ENCODE assay signal across 15 cellular contexts in genomic region chr14:72812292-72812851, GRCh38.
DNase-seq lines count a peak whose midpoint lies in the region; ATAC-seq and TF ChIP-seq lines count a peak whose summit lies in the region.
"Had no signal": no experiment of that assay in that cellular context is flagged by ENCODE, and none has a peak within 500 bp of the region (broad histone marks: within the 10 kb centered on the region; RNA-seq: fewer than 3 reads in every experiment).

No MANE protein-coding gene starts in this region.

- H3K4me1 ChIP-seq in aorta (ENCODE audit: control insufficient read depth in 1 of 2, insufficient read depth in 2 of 2, low read length in 2 of 2), result no peaks in the 10 kb centered on the region
- H3K4me1 ChIP-seq: A549 had no signal

- no peak overlapping the region for H3K27ac Mint-ChIP-seq in natural killer cell treated with Interleukin-12 subunit alpha and Interleukin-12 subunit beta and Interleukin-15 and Interleukin-18, amount 100 ng/mL, for 72 hours
- H3K27ac Mint-ChIP-seq in natural killer cell (no peak overlapping the region), Calu3 (ENCODE audit: unreplicated experiment) (no peak overlapping the region)
- no peak overlapping the region for H3K27ac Mint-ChIP-seq in stimulated activated effector memory CD8-positive, alpha-beta T cell treated with anti-CD3 and anti-CD28 coated beads, Interleukin-12 subunit alpha, Interleukin-12 subunit beta, amount 100 ng/mL, for 72 hours
- H3K27ac Mint-ChIP-seq: activated CD8-positive, alpha-beta memory T cell treated with anti-CD3 and anti-CD28 coated beads, Interleukin-2, amount 10 ng/mL, durations not matched to agents 7 days and 5 days had no signal

- 3 to 8% methylated on average over 17 of the region's 17 CpGs for whole genome bisulfite sequencing in aorta, 2 donors

- no peak overlapping the region for H3K4me3 Mint-ChIP-seq in natural killer cell treated with Interleukin-12 subunit alpha and Interleukin-12 subunit beta and Interleukin-15 and Interleukin-18, amount 100 ng/mL, for 72 hours
- H3K4me3 Mint-ChIP-seq in natural killer cell (no peak overlapping the region), Calu3 (ENCODE audit: low read depth, unreplicated experiment) (no peak overlapping the region)
- no peak overlapping the region for H3K4me3 Mint-ChIP-seq in stimulated activated effector memory CD8-positive, alpha-beta T cell treated with anti-CD3 and anti-CD28 coated beads, Interleukin-12 subunit alpha, Interleukin-12 subunit beta, amount 100 ng/mL, for 72 hours
- H3K4me3 Mint-ChIP-seq: activated CD8-positive, alpha-beta memory T cell treated with anti-CD3 and anti-CD28 coated beads, Interleukin-2, amount 10 ng/mL, durations not matched to agents 7 days and 5 days had no signal

- peak overlapping the region; percentile 20 to 93 for H3K27ac ChIP-seq in aorta (ENCODE audit: low read depth in 1 of 2, low read length in 2 of 2)
- H3K27ac ChIP-seq: A549 had no signal

- H3K27me3 Mint-ChIP-seq in natural killer cell treated with Interleukin-12 subunit alpha and Interleukin-12 subunit beta and Interleukin-15 and Interleukin-18, amount 100 ng/mL, for 72 hours, result peaks cover 0 to 3% of the 10 kb centered on the region in 2 donors
- H3K27me3 Mint-ChIP-seq in natural killer cell (ENCODE audit: low read depth in 2 of 2) (peaks cover 0 to 6% of the 10 kb centered on the region in 2 donors), Calu3 (ENCODE audit: unreplicated experiment) (no peaks in the 10 kb centered on the region)

- CTCF ChIA-PET in Calu3 (lab: Charles Lee), result no interaction called here

- no peak for TF ChIP-seq CTCF in natural killer cell (IDR thresholded peaks at IDR 0.05)
- TF ChIP-seq CTCF in Calu3 (IDR thresholded peaks at IDR 0.05; ENCODE audit: unreplicated experiment), result no peak

- no TSS peak for BruUV-seq in Calu3 (replicated peaks; lab: Mats Ljungman, UMichigan)

- no peaks in the 10 kb centered on the region for H3K36me3 ChIP-seq in aorta (ENCODE audit: control insufficient read depth in 1 of 2, insufficient read depth in 2 of 2, low read length in 1 of 2)

- peak; percentile 49 for DNase-seq in natural killer cell treated with Interleukin-12 subunit alpha and Interleukin-12 subunit beta and Interleukin-15 and Interleukin-18, amount 100 ng/mL, for 72 hours (ENCODE audit: low spot score)
- DNase-seq in natural killer cell, result no peak
- DNase-seq in hippocampal formation (lab: John Stamatoyannopoulos, UW), result peak; percentile 30 to 51
- DNase-seq in occipital lobe (lab: John Stamatoyannopoulos, UW), result peak; percentile 63
- peak; percentile 83 to 87 for DNase-seq in aorta
- DNase-seq in Calu3, result no peak
- no peak for DNase-seq in stimulated activated effector memory CD8-positive, alpha-beta T cell treated with anti-CD3 and anti-CD28 coated beads, Interleukin-12 subunit alpha, Interleukin-12 subunit beta, amount 100 ng/mL, for 72 hours (ENCODE audit: low spot score in 2 of 2)
- DNase-seq: activated CD8-positive, alpha-beta memory T cell treated with anti-CD3 and anti-CD28 coated beads, Interleukin-2, amount 10 ng/mL, durations not matched to agents 7 days and 5 days; DMS79; erythroblast; NCI-H1417 treated with DMSO at 0.1 percent for 48 hours; OCI-M1; small intestine had no signal

- H3K9me3 ChIP-seq in aorta (ENCODE audit: control insufficient read depth, low read length), result no peaks in the 10 kb centered on the region
- H3K9me3 ChIP-seq: A549 had no signal

- peak in 1 of 2 donors; percentile 12 for ATAC-seq in natural killer cell treated with Interleukin-12 subunit alpha and Interleukin-12 subunit beta and Interleukin-15 and Interleukin-18, amount 100 ng/mL, for 72 hours
- ATAC-seq in natural killer cell (no peak), aorta (ENCODE audit: low FRiP score) (peak; percentile 85), GM18498 (IDR thresholded peaks at IDR 0.05; ENCODE audit: unreplicated experiment) (no peak)
- no peak for ATAC-seq in stimulated activated effector memory CD8-positive, alpha-beta T cell treated with anti-CD3 and anti-CD28 coated beads, Interleukin-12 subunit alpha, Interleukin-12 subunit beta, amount 100 ng/mL, for 72 hours
- ATAC-seq: A549; activated CD8-positive, alpha-beta memory T cell treated with anti-CD3 and anti-CD28 coated beads, Interleukin-2, amount 10 ng/mL, durations not matched to agents 7 days and 5 days had no signal

- H3K9me3 Mint-ChIP-seq in natural killer cell treated with Interleukin-12 subunit alpha and Interleukin-12 subunit beta and Interleukin-15 and Interleukin-18, amount 100 ng/mL, for 72 hours, result no peaks in the 10 kb centered on the region
- H3K9me3 Mint-ChIP-seq in natural killer cell (no peaks in the 10 kb centered on the region), Calu3 (ENCODE audit: low read depth, unreplicated experiment) (no peaks in the 10 kb centered on the region)
- H3K9me3 Mint-ChIP-seq in stimulated activated effector memory CD8-positive, alpha-beta T cell treated with anti-CD3 and anti-CD28 coated beads, Interleukin-12 subunit alpha, Interleukin-12 subunit beta, amount 100 ng/mL, for 72 hours, result peaks cover 2% of the 10 kb centered on the region

- intact Hi-C loops in natural killer cell (cut with micrococcal nuclease) (no loop called here), aorta (cut with DNase I) (loop anchor here (5.0 kb wide), 1 partner anchor 80 kb away; the partner anchor contains the start of gene DPF3 (in 2 of the 2)), Calu3 (cut with micrococcal nuclease; ENCODE audit: unreplicated experiment) (no loop called here)

- no peak overlapping the region for H3K4me3 ChIP-seq in aorta (ENCODE audit: low read length in 2 of 2)
- H3K4me3 ChIP-seq: A549 had no signal

- H3K36me3 Mint-ChIP-seq in natural killer cell treated with Interleukin-12 subunit alpha and Interleukin-12 subunit beta and Interleukin-15 and Interleukin-18, amount 100 ng/mL, for 72 hours, result no peaks in the 10 kb centered on the region
- H3K36me3 Mint-ChIP-seq in natural killer cell (no peaks in the 10 kb centered on the region), Calu3 (ENCODE audit: insufficient read depth, unreplicated experiment) (no peaks in the 10 kb centered on the region)
- H3K36me3 Mint-ChIP-seq in stimulated activated effector memory CD8-positive, alpha-beta T cell treated with anti-CD3 and anti-CD28 coated beads, Interleukin-12 subunit alpha, Interleukin-12 subunit beta, amount 100 ng/mL, for 72 hours, result peaks cover 6% of the 10 kb centered on the region
- H3K36me3 Mint-ChIP-seq: activated CD8-positive, alpha-beta memory T cell treated with anti-CD3 and anti-CD28 coated beads, Interleukin-2, amount 10 ng/mL, durations not matched to agents 7 days and 5 days had no signal

- H3K27me3 ChIP-seq in aorta (ENCODE audit: control insufficient read depth in 1 of 2, insufficient read depth in 2 of 2, low read length in 1 of 2), result no peaks in the 10 kb centered on the region

- H3K4me1 Mint-ChIP-seq in natural killer cell treated with Interleukin-12 subunit alpha and Interleukin-12 subunit beta and Interleukin-15 and Interleukin-18, amount 100 ng/mL, for 72 hours (ENCODE audit: low read depth in 2 of 2), result peaks cover 14 to 22% of the 10 kb centered on the region in 2 donors
- H3K4me1 Mint-ChIP-seq in natural killer cell (peaks cover 11 to 16% of the 10 kb centered on the region in 2 donors), Calu3 (ENCODE audit: low read depth, unreplicated experiment) (no peaks in the 10 kb centered on the region)
- H3K4me1 Mint-ChIP-seq in stimulated activated effector memory CD8-positive, alpha-beta T cell treated with anti-CD3 and anti-CD28 coated beads, Interleukin-12 subunit alpha, Interleukin-12 subunit beta, amount 100 ng/mL, for 72 hours, result peaks cover 43% of the 10 kb centered on the region

Comparison
In these comparisons a context has a peak if more than half of its experiments do, and no peak if none do; other contexts are left out.
1. DNase-seq: peak in natural killer cell treated with Interleukin-12 subunit alpha and Interleukin-12 subunit beta and Interleukin-15 and Interleukin-18, amount 100 ng/mL, for 72 hours (single experiment), hippocampal formation (2 of 2), occipital lobe (single experiment) and aorta (2 of 2); none in natural killer cell (single experiment), Calu3 (single experiment) and stimulated activated effector memory CD8-positive, alpha-beta T cell treated with anti-CD3 and anti-CD28 coated beads, Interleukin-12 subunit alpha, Interleukin-12 subunit beta, amount 100 ng/mL, for 72 hours (0 of 2).
2. intact Hi-C loops: an anchor here in aorta (5.0 kb wide); none called in natural killer cell and Calu3.